3 cellular contexts compared by ENCODE assay signal in genomic region chr2:26471278-26471677, GRCh38.
TF ChIP-seq lines count a peak whose summit lies in the region.

No MANE protein-coding gene starts in this region.

TF ChIP-seq in SK-N-SH, 30 proteins besides CTCF, POLR2A, EP300 and RAD21 (continued from another document):
- TF ChIP-seq PBX3 (IDR thresholded peaks at IDR 0.05), result no peak
- no peak for TF ChIP-seq MAX (IDR thresholded peaks at IDR 0.05; ENCODE audit: low read depth)
- TF ChIP-seq EZH2phosphoT487 (IDR thresholded peaks at IDR 0.05; ENCODE audit: borderline replicate concordance, low read depth), result no peak
- TF ChIP-seq GATA2 (CRISPR knock-in tag; IDR thresholded peaks at IDR 0.05), result no peak
- no peak for TF ChIP-seq ELF1 (IDR thresholded peaks at IDR 0.05)
TF ChIP-seq in SK-N-SH: peak in this region for 0.

TF ChIP-seq in SK-N-SH treated with all-trans-retinoic acid at 6 μM for 48 hours, 23 proteins besides CTCF, POLR2A, EP300 and RAD21 (continued from another document):
- TF ChIP-seq TSHZ2 (CRISPR knock-in tag; IDR thresholded peaks at IDR 0.05) (no peak), ZNF70 (CRISPR knock-in tag; IDR thresholded peaks at IDR 0.05) (no peak), POU6F1 (CRISPR knock-in tag; IDR thresholded peaks at IDR 0.05; ENCODE audit: borderline replicate concordance, low read depth) (no peak), ESRRG (CRISPR knock-in tag; IDR thresholded peaks at IDR 0.05) (no peak), ZFP30 (CRISPR knock-in tag; IDR thresholded peaks at IDR 0.05) (no peak), PATZ1 (CRISPR knock-in tag; IDR thresholded peaks at IDR 0.05; ENCODE audit: borderline replicate concordance) (no peak), ZFP3 (CRISPR knock-in tag; IDR thresholded peaks at IDR 0.05) (no peak), CREB5 (CRISPR knock-in tag; IDR thresholded peaks at IDR 0.05; ENCODE audit: low read depth) (no peak), OSR1 (CRISPR knock-in tag; IDR thresholded peaks at IDR 0.05) (no peak), ARNTL (CRISPR knock-in tag; IDR thresholded peaks at IDR 0.05; ENCODE audit: borderline replicate concordance, low read depth) (no peak)
TF ChIP-seq in SK-N-SH treated with all-trans-retinoic acid at 6 μM for 48 hours: peak in this region for 0.

TF ChIP-seq in K562, 482 proteins besides CTCF, POLR2A, EP300 and RAD21 (continued from another document):
- no peak for TF ChIP-seq TAF9B (IDR thresholded peaks at IDR 0.05; ENCODE audit: partially characterized antibody)
- TF ChIP-seq HOXB6 (CRISPR knock-in tag; IDR thresholded peaks at IDR 0.05; ENCODE audit: borderline replicate concordance), result no peak
- no peak for TF ChIP-seq MNT (conservative IDR thresholded peaks at IDR 0.05)
- TF ChIP-seq NRF1 (conservative IDR thresholded peaks at IDR 0.05 in 1 of 2, IDR thresholded peaks at IDR 0.05 in 1 of 2), result no peak
- TF ChIP-seq TSC22D4 (tag; IDR thresholded peaks at IDR 0.05), result no peak
- TF ChIP-seq TCF7L2 (IDR thresholded peaks at IDR 0.05; ENCODE audit: low read depth, low read length), result no peak
- no peak for TF ChIP-seq KDM1A (IDR thresholded peaks at IDR 0.05)
- no peak for TF ChIP-seq NCOA2 (IDR thresholded peaks at IDR 0.05; ENCODE audit: partially characterized antibody in 2 of 2)
- no peak for TF ChIP-seq NFRKB (IDR thresholded peaks at IDR 0.05; ENCODE audit: low read depth)
TF ChIP-seq in K562: peak in this region for 0.
